In genomic region chr9:89522261-89522978, GRCh38 we compare ENCODE assay signal across 8 cellular contexts. TPM values are rescaled to one million over a fixed set of nuclear protein-coding genes. Genes with fewer than 3 reads are reported as not detected.
DNase-seq lines count a peak whose midpoint lies in the region; ATAC-seq and TF ChIP-seq lines count a peak whose summit lies in the region.

No MANE protein-coding gene starts in this region.

- DNase-seq in NOMO-1 treated with DMSO at 0.1 percent for 48 hours (lab: John Stamatoyannopoulos, UW; ENCODE audit: unreplicated experiment) (peak; percentile 70), nephron progenitor cell (no peak), aorta (no peak), NCI-H524 (lab: John Stamatoyannopoulos, UW) (no peak), foreskin melanocyte (no peak)
- peak; percentile 73 to 80 for DNase-seq in activated T-cell treated with anti-CD3 and anti-CD28 coated beads, Interleukin-2, amount 50 U/mL, for 48 hours

- H3K36me3 ChIP-seq in aorta (ENCODE audit: control insufficient read depth in 1 of 2, insufficient read depth in 2 of 2, low read length in 1 of 2): no peaks in the 10 kb centered on the region

- 67 to 79% methylated on average over 12 of the region's 12 CpGs for WGBS in aorta, 2 donors

- TF ChIP-seq CTCF in nephron progenitor cell (IDR thresholded peaks at IDR 0.05): no peak

- intact Hi-C loops in aorta (cut with DNase I): no loop called here

- no peaks in the 10 kb centered on the region for H3K27me3 ChIP-seq in aorta (ENCODE audit: control insufficient read depth in 1 of 2, insufficient read depth in 2 of 2, low read length in 1 of 2)

- no peak overlapping the region for H3K4me3 ChIP-seq in aorta (ENCODE audit: low read length in 2 of 2)

- no peak overlapping the region for H3K27ac ChIP-seq in aorta (ENCODE audit: low read depth in 1 of 2, low read length in 2 of 2)

- H3K4me1 Mint-ChIP-seq in nephron progenitor cell: peaks cover 49% of the 10 kb centered on the region

- no peak overlapping the region for H3K4me3 Mint-ChIP-seq in nephron progenitor cell

- no peaks in the 10 kb centered on the region for H3K9me3 ChIP-seq in aorta (ENCODE audit: control insufficient read depth, low read length)

- no peaks in the 10 kb centered on the region for H3K4me1 ChIP-seq in aorta (ENCODE audit: control insufficient read depth in 1 of 2, insufficient read depth in 2 of 2, low read length in 2 of 2)

- ATAC-seq in GM18508 (IDR thresholded peaks at IDR 0.05; ENCODE audit: insufficient read depth, unreplicated experiment) (peak; percentile 66), HG02759 (IDR thresholded peaks at IDR 0.05; ENCODE audit: unreplicated experiment) (peak; percentile 95), aorta (ENCODE audit: low FRiP score) (no peak)

- H3K27me3 Mint-ChIP-seq in nephron progenitor cell (ENCODE audit: low read depth, poor library complexity): peaks cover 4% of the 10 kb centered on the region

- H3K27ac Mint-ChIP-seq in nephron progenitor cell: peak overlapping the region; percentile 3

- H3K36me3 Mint-ChIP-seq in nephron progenitor cell (ENCODE audit: low read depth): no peaks in the 10 kb centered on the region

- no peaks in the 10 kb centered on the region for H3K9me3 Mint-ChIP-seq in nephron progenitor cell

RNA-seq across cellular contexts. Expression of gene SEMA4D, which starts 24.5 kb away (rescaled TPM):
- total RNA-seq in aorta: 10 to 100 TPM; 24.7 to 26.2 TPM
- polyA plus RNA-seq in aorta: 1 to 10 TPM; 1.4 to 2.4 TPM

Comparison
In these comparisons a context has a peak if more than half of its experiments do, and no peak if none do; other contexts are left out.
1. DNase-seq: peak in NOMO-1 treated with DMSO at 0.1 percent for 48 hours (single experiment) and activated T-cell treated with anti-CD3 and anti-CD28 coated beads, Interleukin-2, amount 50 U/mL, for 48 hours (2 of 2); none in nephron progenitor cell (single experiment), aorta (0 of 2), NCI-H524 (0 of 2) and foreskin melanocyte (single experiment).